ENCODE assay signal across 19 cellular contexts in the genomic region with DNA sequence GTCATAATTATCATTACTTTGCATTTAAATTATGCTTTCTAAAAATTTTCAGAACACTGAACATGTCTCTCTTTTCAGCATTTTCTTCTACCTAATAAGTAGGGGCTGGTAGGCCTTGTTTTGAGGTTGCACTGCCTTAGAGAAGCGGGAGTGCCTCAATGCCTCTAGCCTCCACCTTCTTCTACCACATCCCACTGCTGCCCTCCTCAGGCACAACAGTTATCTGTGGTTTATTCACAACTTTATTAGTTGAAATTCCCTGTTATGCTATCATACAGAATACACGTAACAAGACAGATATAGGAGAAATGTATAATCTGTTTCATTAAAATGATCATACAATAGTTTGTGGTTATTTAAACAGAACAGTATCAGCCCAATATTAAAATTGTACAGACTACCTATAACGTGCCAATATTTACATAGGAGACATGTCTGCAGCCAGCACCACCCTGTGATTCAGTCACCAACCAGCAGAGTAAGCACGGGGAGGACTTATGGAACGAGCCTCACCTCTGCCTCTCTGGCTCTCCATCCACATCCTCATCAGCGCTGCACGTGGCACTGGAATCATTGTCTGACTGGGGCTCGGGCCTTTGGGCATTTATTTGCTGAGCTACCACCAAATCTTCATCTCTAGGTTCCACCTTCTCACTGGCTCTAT.
DNase-seq lines count a peak whose midpoint lies in the region; ATAC-seq and TF ChIP-seq lines count a peak whose summit lies in the region.
"Had no signal": no experiment of that assay in that cellular context is flagged by ENCODE, and none has a peak within 500 bp of the region (broad histone marks: within the 10 kb centered on the region; RNA-seq: fewer than 3 reads in every experiment).

No MANE protein-coding gene starts in this region.

- POLR2A ChIA-PET in MCF 10A (lab: Yijun Ruan, JAX), result no interaction called here

- no peak for TF ChIP-seq POLR2A in breast epithelium (IDR thresholded peaks at IDR 0.05)

- TF ChIP-seq CTCF in MCF 10A (IDR thresholded peaks at IDR 0.05; ENCODE audit: unreplicated experiment), result peak; percentile 11
- TF ChIP-seq CTCF in breast epithelium (IDR thresholded peaks at IDR 0.05), result no peak
- TF ChIP-seq CTCF in OCI-LY1 (IDR thresholded peaks at IDR 0.05; ENCODE audit: low read length), result peak; percentile 29; the same call in 1 of the 2 replicates
- TF ChIP-seq CTCF in epithelial cell of esophagus (IDR thresholded peaks at IDR 0.05; ENCODE audit: insufficient read depth, low read depth, low read length, missing control alignments), result peak; percentile 17
- no peak for TF ChIP-seq CTCF in ascending aorta (IDR thresholded peaks at IDR 0.05)

- no peaks in the 10 kb centered on the region for H3K9me2 ChIP-seq in OCI-LY1 (ENCODE audit: low read depth, low read length)

- no peaks in the 10 kb centered on the region for H3K4me1 Mint-ChIP-seq in MCF 10A (ENCODE audit: insufficient read depth, unreplicated experiment)
- peaks cover 0 to 6% of the 10 kb centered on the region in 2 donors for H3K4me1 Mint-ChIP-seq in stimulated activated naive B cell treated with anti-CD40 and anti-IgM and Interleukin-4, amounts not matched to agents 10 μg/mL and 1 μg/mL and 100 μg/mL, for 72 hours
- H3K4me1 Mint-ChIP-seq: GM23338 had no signal

- H3K9me3 ChIP-seq in breast epithelium (no peaks in the 10 kb centered on the region), OCI-LY1 (ENCODE audit: low read length) (no peaks in the 10 kb centered on the region), ascending aorta (no peaks in the 10 kb centered on the region)

- no peak overlapping the region for H3K27ac ChIP-seq in breast epithelium
- H3K27ac ChIP-seq in OCI-LY1 (ENCODE audit: low read depth, low read length, poor library complexity, severe bottlenecking), result no peak overlapping the region
- H3K27ac ChIP-seq in ascending aorta, result no peak overlapping the region
- H3K27ac ChIP-seq: BLaER1, hepatocyte, HL-60 had no signal

- H3K9me3 Mint-ChIP-seq in MCF 10A (ENCODE audit: unreplicated experiment), result no peaks in the 10 kb centered on the region
- H3K9me3 Mint-ChIP-seq in stimulated activated naive B cell treated with anti-CD40 and anti-IgM and Interleukin-4, amounts not matched to agents 10 μg/mL and 1 μg/mL and 100 μg/mL, for 72 hours, result no peaks in the 10 kb centered on the region
- H3K9me3 Mint-ChIP-seq: natural killer cell treated with Interleukin-12 subunit alpha and Interleukin-12 subunit beta and Interleukin-15 and Interleukin-18, amount 100 ng/mL, for 72 hours had no signal

- no peak for ATAC-seq in stimulated activated naive B cell treated with anti-CD40 and anti-IgM and Interleukin-4, amounts not matched to agents 10 μg/mL and 1 μg/mL and 100 μg/mL, for 72 hours (replicated peaks)
- ATAC-seq in HG02970 (IDR thresholded peaks at IDR 0.05; ENCODE audit: low FRiP score, unreplicated experiment), result no peak
- ATAC-seq: GM23338; left lobe of liver; natural killer cell treated with Interleukin-12 subunit alpha and Interleukin-12 subunit beta and Interleukin-15 and Interleukin-18, amount 100 ng/mL, for 72 hours had no signal

- H3K27me3 Mint-ChIP-seq in MCF 10A (ENCODE audit: insufficient read depth, unreplicated experiment), result no peaks in the 10 kb centered on the region
- no peaks in the 10 kb centered on the region for H3K27me3 Mint-ChIP-seq in stimulated activated naive B cell treated with anti-CD40 and anti-IgM and Interleukin-4, amounts not matched to agents 10 μg/mL and 1 μg/mL and 100 μg/mL, for 72 hours
- H3K27me3 Mint-ChIP-seq: natural killer cell treated with Interleukin-12 subunit alpha and Interleukin-12 subunit beta and Interleukin-15 and Interleukin-18, amount 100 ng/mL, for 72 hours had no signal

- intact Hi-C loops in MCF 10A (cut with micrococcal nuclease), result no loop called here
- intact Hi-C loops in breast epithelium (cut with DNase I; ENCODE audit: low total_unique reads), result no loop called here
- intact Hi-C loops in ascending aorta (cut with DNase I), result no loop called here

- H3F3A ChIP-seq in OCI-LY1 (ENCODE audit: insufficient read depth, low read length), result no peaks in the 10 kb centered on the region

- no peaks in the 10 kb centered on the region for H4K20me1 ChIP-seq in OCI-LY1 (ENCODE audit: insufficient read depth, low read length)

- CTCF ChIA-PET in MCF 10A (lab: Yijun Ruan, JAX), result interaction anchor here (0.6 to 1.8 kb wide), 3 partner anchors 9 to 251 kb away, joined by 3 to 5 read pairs (median 4); no protein-coding TSS in a partner anchor

- H3K4me3 ChIP-seq in breast epithelium (no peak overlapping the region), OCI-LY1 (ENCODE audit: low read depth, low read length, poor library complexity, severe bottlenecking) (no peak overlapping the region), epithelial cell of esophagus (ENCODE audit: low read length) (no peak overlapping the region), ascending aorta (no peak overlapping the region)
- H3K4me3 ChIP-seq: BLaER1, GM23338, hepatocyte had no signal

- peaks cover 72% of the 10 kb centered on the region for H3K36me3 Mint-ChIP-seq in MCF 10A (ENCODE audit: insufficient read depth, unreplicated experiment)
- H3K36me3 Mint-ChIP-seq in stimulated activated naive B cell treated with anti-CD40 and anti-IgM and Interleukin-4, amounts not matched to agents 10 μg/mL and 1 μg/mL and 100 μg/mL, for 72 hours, result peaks cover 32 to 53% of the 10 kb centered on the region in 2 donors

- H3K4me3 Mint-ChIP-seq in MCF 10A (ENCODE audit: unreplicated experiment), result no peak overlapping the region
- H3K4me3 Mint-ChIP-seq in stimulated activated naive B cell treated with anti-CD40 and anti-IgM and Interleukin-4, amounts not matched to agents 10 μg/mL and 1 μg/mL and 100 μg/mL, for 72 hours, result no peak overlapping the region
- H3K4me3 Mint-ChIP-seq: GM23338; natural killer cell treated with Interleukin-12 subunit alpha and Interleukin-12 subunit beta and Interleukin-15 and Interleukin-18, amount 100 ng/mL, for 72 hours had no signal

- no peak overlapping the region for H2AFZ ChIP-seq in OCI-LY1 (ENCODE audit: low read length)
- H2AFZ ChIP-seq: GM23338, hepatocyte had no signal

- DNase-seq in MCF 10A (ENCODE audit: unreplicated experiment) (peak; percentile 41), breast epithelium (ENCODE audit: low spot score in 2 of 2) (no peak), epithelial cell of esophagus (ENCODE audit: low read depth) (peak; percentile 52), ascending aorta (ENCODE audit: low spot score in 2 of 2) (no peak), COLO668 (lab: John Stamatoyannopoulos, UW; ENCODE audit: unreplicated experiment) (no peak)
- no peak for DNase-seq in stimulated activated naive B cell treated with anti-CD40 and anti-IgM and Interleukin-4, amounts not matched to agents 10 μg/mL and 1 μg/mL and 100 μg/mL, for 72 hours
- DNase-seq: activated CD4-positive, alpha-beta T cell treated with anti-CD3 and anti-CD28 coated beads, Interleukin-2, amount 50 U/mL, for 48 hours; activated effector memory CD4-positive, alpha-beta T cell treated with Interleukin-2 at 50 U/mL for 16 hours; MV-4-11; NCI-H345; RPMI8226 had no signal

- H3K36me3 ChIP-seq in breast epithelium (peaks cover 8% of the 10 kb centered on the region), OCI-LY1 (ENCODE audit: insufficient read depth, low read length) (peaks cover 61% of the 10 kb centered on the region), ascending aorta (peaks cover 38 to 65% of the 10 kb centered on the region in 2 donors)

- H3K4me1 ChIP-seq in breast epithelium (no peaks in the 10 kb centered on the region), OCI-LY1 (ENCODE audit: insufficient read depth, low read length, severe bottlenecking) (no peaks in the 10 kb centered on the region), ascending aorta (no peaks in the 10 kb centered on the region)
- H3K4me1 ChIP-seq: BLaER1 had no signal

- no peak overlapping the region for H3K4me2 ChIP-seq in OCI-LY1 (ENCODE audit: low read length)
- H3K4me2 ChIP-seq: BLaER1, GM23338, hepatocyte had no signal

- no peak overlapping the region for H3K27ac Mint-ChIP-seq in MCF 10A (ENCODE audit: low read depth, unreplicated experiment)
- H3K27ac Mint-ChIP-seq in stimulated activated naive B cell treated with anti-CD40 and anti-IgM and Interleukin-4, amounts not matched to agents 10 μg/mL and 1 μg/mL and 100 μg/mL, for 72 hours, result peak overlapping the region; percentile 32
- H3K27ac Mint-ChIP-seq: GM23338; natural killer cell treated with Interleukin-12 subunit alpha and Interleukin-12 subunit beta and Interleukin-15 and Interleukin-18, amount 100 ng/mL, for 72 hours had no signal

- no peak overlapping the region for H3K9ac ChIP-seq in OCI-LY1 (ENCODE audit: low read length)
- H3K9ac ChIP-seq: BLaER1 had no signal

- no TSS peak for BruUV-seq in MCF 10A (replicated peaks; lab: Mats Ljungman, UMichigan)

- H3K79me2 ChIP-seq in OCI-LY1 (ENCODE audit: insufficient read depth, low read length), result 0 out of 2 replicates have a peak, but pooled peaks cover 3% of the 10 kb centered on the region

- no peaks in the 10 kb centered on the region for H3K27me3 ChIP-seq in breast epithelium
- no peaks in the 10 kb centered on the region for H3K27me3 ChIP-seq in OCI-LY1 (ENCODE audit: insufficient read depth, low read length)
- H3K27me3 ChIP-seq in ascending aorta, result no peaks in the 10 kb centered on the region
- H3K27me3 ChIP-seq: BLaER1, hepatocyte had no signal

Comparison
In these comparisons a context has a peak if more than half of its experiments do, and no peak if none do; other contexts are left out.
1. DNase-seq: peak in MCF 10A (single experiment) and epithelial cell of esophagus (single experiment); none in breast epithelium (0 of 2), stimulated activated naive B cell treated with anti-CD40 and anti-IgM and Interleukin-4, amounts not matched to agents 10 μg/mL and 1 μg/mL and 100 μg/mL, for 72 hours (single experiment), ascending aorta (0 of 2) and COLO668 (single experiment).
2. CTCF ChIP-seq: peak in MCF 10A (single experiment), OCI-LY1 (single experiment) and epithelial cell of esophagus (single experiment); none in breast epithelium (0 of 3) and ascending aorta (0 of 3).